ENCODE assay signal across 29 cellular contexts in genomic region chr7:114190387-114190786, GRCh38.
"Had no signal": no experiment of that assay in that cellular context is flagged by ENCODE, and none has a peak within 500 bp of the region (broad histone marks: within the 10 kb centered on the region; RNA-seq: fewer than 3 reads in every experiment).

No MANE protein-coding gene starts in this region.

- DNase-seq: colonic mucosa; cortex of kidney; dermis blood vessel endothelial cell; dorsolateral prefrontal cortex; effector CD4-positive, alpha-beta T cell; effector CD8-positive, alpha-beta T cell; effector memory CD4-positive, alpha-beta T cell; effector memory CD8-positive, alpha-beta T cell; endodermal cell; erythroblast; esophagus squamous epithelium; foreskin fibroblast; foreskin keratinocyte; foreskin melanocyte; gastrocnemius medialis; glutamatergic neuron; head of caudate nucleus; heart left ventricle; heart right ventricle had no signal

- H3K27me3 ChIP-seq: colonic mucosa, esophagus muscularis mucosa, esophagus squamous epithelium, foreskin keratinocyte, gastrocnemius medialis, gastroesophageal sphincter, heart left ventricle, heart right ventricle had no signal

- H3K4me3 ChIP-seq: colonic mucosa, coronary artery, dorsolateral prefrontal cortex, esophagus muscularis mucosa, esophagus squamous epithelium, gastrocnemius medialis, gastroesophageal sphincter, heart left ventricle, heart right ventricle had no signal

- H3K27me3 Mint-ChIP-seq: effector memory CD8-positive, alpha-beta T cell had no signal

- FAIRE-seq: colon, endometrium, endothelial cell of umbilical vein, frontal cortex had no signal

- ATAC-seq: effector memory CD8-positive, alpha-beta T cell; esophagus mucosa; foreskin keratinocyte; gastrocnemius medialis; gastroesophageal sphincter; heart left ventricle; heart right ventricle had no signal

- H3K4me3 Mint-ChIP-seq: dendritic cell treated with granulocyte-macrophage colony-stimulating factor and Interleukin-4, amounts not matched to agents 40 ng/mL and 50 ng/mL, for 4 days; effector memory CD8-positive, alpha-beta T cell; endodermal cell had no signal

- H3K36me3 ChIP-seq: colonic mucosa, esophagus muscularis mucosa, esophagus squamous epithelium, gastrocnemius medialis, gastroesophageal sphincter, heart left ventricle, heart right ventricle had no signal

- H3K9me3 Mint-ChIP-seq: dendritic cell treated with granulocyte-macrophage colony-stimulating factor and Interleukin-4, amounts not matched to agents 40 ng/mL and 50 ng/mL, for 4 days; effector memory CD8-positive, alpha-beta T cell; endodermal cell had no signal

- H3K4me1 ChIP-seq: colonic mucosa, esophagus squamous epithelium, foreskin keratinocyte, gastrocnemius medialis, heart left ventricle, heart right ventricle had no signal

- H3K27ac ChIP-seq: colonic mucosa, coronary artery, dorsolateral prefrontal cortex, epithelial cell of prostate, esophagus muscularis mucosa, esophagus squamous epithelium, foreskin keratinocyte, gastrocnemius medialis, gastroesophageal sphincter, heart left ventricle, heart right ventricle had no signal

- H3K27ac Mint-ChIP-seq: dendritic cell treated with granulocyte-macrophage colony-stimulating factor and Interleukin-4, amounts not matched to agents 40 ng/mL and 50 ng/mL, for 4 days; effector memory CD8-positive, alpha-beta T cell; endodermal cell had no signal

- H3K9me3 ChIP-seq: colonic mucosa, esophagus muscularis mucosa, esophagus squamous epithelium, gastrocnemius medialis, gastroesophageal sphincter, heart left ventricle, heart right ventricle had no signal
